ENCODE assay signal across 8 cellular contexts in genomic region chr2:135819211-135819610, GRCh38. TPM values are rescaled to one million over a fixed set of nuclear protein-coding genes. Genes with fewer than 3 reads are reported as not detected.
DNase-seq lines count a peak whose midpoint lies in the region; ATAC-seq and TF ChIP-seq lines count a peak whose summit lies in the region.

No MANE protein-coding gene starts in this region.

- TF ChIP-seq POLR2A in ovary (IDR thresholded peaks at IDR 0.05), result no peak

- no peak overlapping the region for H3K27ac ChIP-seq in ovary

- H3K36me3 ChIP-seq in ovary, result no peaks in the 10 kb centered on the region

- ATAC-seq in T-helper 17 cell, result no peak

- TF ChIP-seq CTCF in foreskin fibroblast (IDR thresholded peaks at IDR 0.05; ENCODE audit: low read depth, low read length), result peak; percentile 34
- TF ChIP-seq CTCF in ovary (IDR thresholded peaks at IDR 0.05), result no peak

- no peaks in the 10 kb centered on the region for H3K36me3 Mint-ChIP-seq in T-helper 17 cell (ENCODE audit: low read depth)

- H3K4me1 Mint-ChIP-seq in T-helper 17 cell, result peaks cover 7% of the 10 kb centered on the region

- no peaks in the 10 kb centered on the region for H3K27me3 ChIP-seq in ovary

- DNase-seq in ACHN (peak; percentile 36), H4 (ENCODE audit: low spot score) (peak; percentile 52), T-helper 17 cell (no peak), foreskin fibroblast (peak; percentile 17 to 49), NCI-H1092 (lab: John Stamatoyannopoulos, UW) (no peak), NCI-H446 (lab: John Stamatoyannopoulos, UW) (no peak), NCI-H345 treated with DMSO at 0.1 percent for 48 hours (lab: John Stamatoyannopoulos, UW; ENCODE audit: unreplicated experiment) (no peak), ovary (no peak)

- H3K4me3 ChIP-seq in foreskin fibroblast (ENCODE audit: low read depth in 1 of 2, low read length in 2 of 2), result no peak overlapping the region
- H3K4me3 ChIP-seq in ovary, result no peak overlapping the region

- peak overlapping the region; percentile 4 for H3K4me3 Mint-ChIP-seq in T-helper 17 cell

- in situ Hi-C loops in ACHN (cut with HindIII; ENCODE audit: low pct_ligation_motif_present, low pct_unique_long_range_greater_than_20kb, low sequenced_read_pairs), result no loop called here

- peaks cover 5% of the 10 kb centered on the region for H3K27me3 Mint-ChIP-seq in T-helper 17 cell

- intact Hi-C loops in ovary (cut with DNase I), result no loop called here

- TF ChIP-seq EP300 in ovary (IDR thresholded peaks at IDR 0.05), result no peak

- H3K9me3 ChIP-seq in T-helper 17 cell (ENCODE audit: control insufficient read depth, low read length, poor library complexity, severe bottlenecking) (no peaks in the 10 kb centered on the region), ovary (no peaks in the 10 kb centered on the region)

- 68 to 73% (median 71%) methylated on average over 8 of the region's 8 CpGs for WGBS in ovary, 3 donors

- H3K4me1 ChIP-seq in ovary (ENCODE audit: insufficient read depth), result no peaks in the 10 kb centered on the region

- H3K27ac Mint-ChIP-seq in T-helper 17 cell, result no peak overlapping the region

RNA-seq across cellular contexts. Expression of gene LCT, which starts 17.8 kb away (rescaled TPM):
- 0.14 and 0.66 TPM in 2 replicates for total RNA-seq in H4 (2014; rRNA removed; shearing (Covaris generic))
- under 1 TPM; 0.07 to 0.10 TPM for total RNA-seq in T-helper 17 cell
- under 1 TPM in 1 of 7 donors, not detected in 6; 0.12 TPM for total RNA-seq in ovary
- not detected for polyA plus RNA-seq in ovary

RNA-seq across cellular contexts. Expression of gene MCM6, which starts 57.0 kb away (rescaled TPM):
- total RNA-seq in H4 (2014; rRNA removed; shearing (Covaris generic)), result 23.6 and 31.1 TPM in 2 replicates
- total RNA-seq in T-helper 17 cell (10 to 100 TPM; 19.5 to 30.9 TPM), ovary (10 to 100 TPM in 5 of 7 donors, 1 to 10 TPM in 2; 7.2 to 20.1 (median 15.4) TPM)
- 10 to 100 TPM; 10.4 to 19.4 TPM for polyA plus RNA-seq in ovary

Comparison
In these comparisons a context has a peak if more than half of its experiments do, and no peak if none do; other contexts are left out.
1. DNase-seq: peak in ACHN (single experiment), H4 (single experiment) and foreskin fibroblast (2 of 2); none in T-helper 17 cell (0 of 3), NCI-H1092 (single experiment), NCI-H446 (0 of 2), NCI-H345 treated with DMSO at 0.1 percent for 48 hours (single experiment) and ovary (0 of 5).